12 cellular contexts compared by ENCODE assay signal in genomic region chr20:62624719-62625455, GRCh38. TPM values are rescaled to one million over a fixed set of nuclear protein-coding genes. Genes with fewer than 3 reads are reported as not detected.
DNase-seq lines count a peak whose midpoint lies in the region; TF ChIP-seq lines count a peak whose summit lies in the region.
"Had no signal": no experiment of that assay in that cellular context is flagged by ENCODE, and none has a peak within 500 bp of the region (broad histone marks: within the 10 kb centered on the region; RNA-seq: fewer than 3 reads in every experiment).

No MANE protein-coding gene starts in this region.

- H3K4me2 ChIP-seq in hepatocyte: no peak overlapping the region

- peaks cover 23% of the 10 kb centered on the region for H3K4me1 ChIP-seq in hepatocyte (ENCODE audit: insufficient read depth)
- peaks cover 32 to 77% (median 48%) of the 10 kb centered on the region in 6 donors for H3K4me1 ChIP-seq in spleen

- no peaks in the 10 kb centered on the region for H3K36me3 ChIP-seq in hepatocyte (replicated peaks; ENCODE audit: insufficient read depth, low read depth)
- H3K36me3 ChIP-seq in spleen: no peaks in the 10 kb centered on the region

- intact Hi-C loops in spleen (cut with DNase I; ENCODE audit: low total_unique reads): no loop called here

- H3K27me3 ChIP-seq in HL-60 (ENCODE audit: insufficient read depth, poor library complexity, severe bottlenecking): no peaks in the 10 kb centered on the region
- H3K27me3 ChIP-seq in hepatocyte: no peaks in the 10 kb centered on the region
- no peaks in the 10 kb centered on the region for H3K27me3 ChIP-seq in spleen (replicated peaks in 1 of 7)

- H3K79me2 ChIP-seq in hepatocyte: no peaks in the 10 kb centered on the region

- H3K9me2 ChIP-seq in hepatocyte (replicated peaks; ENCODE audit: insufficient read depth): no peaks in the 10 kb centered on the region

- WGBS in hepatocyte (ENCODE audit: low lambda C conversion rate, missing lambda C conversion rate): 91% methylated on average over 32 of the region's 32 CpGs
- WGBS in spleen, 5 donors: 60 to 80% (median 67%) methylated on average over 29 to 32 of the region's 32 CpGs

- no peaks in the 10 kb centered on the region for H4K20me1 ChIP-seq in hepatocyte (ENCODE audit: insufficient read depth, poor library complexity, severe bottlenecking)

- peak overlapping the region; percentile 89 for H3K27ac ChIP-seq in HL-60 (replicated peaks)
- H3K27ac ChIP-seq in hepatocyte: peak overlapping the region; percentile 94
- peak overlapping the region; percentile 80 to 98 (median 94) for H3K27ac ChIP-seq in spleen

- no peak overlapping the region for H3K4me3 ChIP-seq in HL-60 (replicated peaks; ENCODE audit: insufficient read depth, low read length)
- no peak overlapping the region for H3K4me3 ChIP-seq in hepatocyte
- peak overlapping the region in 2 of 8 donors; percentile 16 to 54 for H3K4me3 ChIP-seq in spleen

- no peaks in the 10 kb centered on the region for H3K9me3 ChIP-seq in hepatocyte (ENCODE audit: low read depth)
- H3K9me3 ChIP-seq in spleen: no peaks in the 10 kb centered on the region

- H2AFZ ChIP-seq in hepatocyte: no peak overlapping the region

- no peak for TF ChIP-seq POLR2A in spleen (IDR thresholded peaks at IDR 0.05)

- DNase-seq in HL-60 (ENCODE audit: low read depth in 1 of 2, low spot score in 1 of 2) (peak in 1 of 2 experiments; percentile 76), SKM-1 treated with dmso at 0.1 percent for 144 hours (lab: John Stamatoyannopoulos, UW; ENCODE audit: unreplicated experiment) (peak; percentile 22), hepatocyte (ENCODE audit: low spot score) (no peak), spleen (peak; percentile 88), NCI-H526 treated with DMSO at 0.1 percent for 48 hours (lab: John Stamatoyannopoulos, UW) (no peak), NCI-H2227 (lab: John Stamatoyannopoulos, UW; ENCODE audit: unreplicated experiment) (no peak), NCI-H446 (lab: John Stamatoyannopoulos, UW) (no peak)
- DNase-seq in stimulated activated CD4-positive, alpha-beta T cell treated with anti-CD3 and anti-CD28 coated beads, Interleukin-2, amount 100 ng/mL, for 48 hours: no peak
- DNase-seq: activated T-cell treated with anti-CD3 and anti-CD28 coated beads, Interleukin-2, amount 50 U/mL, for 1 hour; DND-41; effector CD8-positive, alpha-beta T cell; stimulated activated CD4-positive, alpha-beta T cell treated with anti-CD3 and anti-CD28 coated beads, Interleukin-15, amount 100 ng/mL, for 24 hours had no signal

- TF ChIP-seq CTCF in HL-60 (IDR thresholded peaks at IDR 0.05; ENCODE audit: insufficient read depth, low read length) (no peak), hepatocyte (IDR thresholded peaks at IDR 0.05; ENCODE audit: poor library complexity) (no peak), spleen (IDR thresholded peaks at IDR 0.05 in 8 of 11, conservative IDR thresholded peaks at IDR 0.05 in 3 of 11) (peak in 1 of 11 experiments; percentile 1)

RNA-seq across cellular contexts. Expression of gene SLCO4A1, which starts 17.4 kb away (rescaled TPM):
- 25.8 and 26.7 TPM in 2 replicates for total RNA-seq in hepatocyte
- 87.3 and 99.0 TPM in 2 replicates for polyA plus RNA-seq in hepatocyte
- 10 to 100 TPM in 2 of 7 donors, 1 to 10 TPM in 5; 2.9 to 16.3 (median 7.1) TPM for total RNA-seq in spleen
- polyA plus RNA-seq in spleen: 1 to 10 TPM; 4.7 to 7.7 (median 5.9) TPM

Comparison
In these comparisons a context has a peak if more than half of its experiments do, and no peak if none do; other contexts are left out.
1. DNase-seq: peak in SKM-1 treated with dmso at 0.1 percent for 144 hours (single experiment) and spleen (single experiment); none in hepatocyte (single experiment), NCI-H526 treated with DMSO at 0.1 percent for 48 hours (single experiment), stimulated activated CD4-positive, alpha-beta T cell treated with anti-CD3 and anti-CD28 coated beads, Interleukin-2, amount 100 ng/mL, for 48 hours (0 of 2), NCI-H2227 (single experiment) and NCI-H446 (0 of 2).
2. Peak in every context shown above with its lines, with median percentiles within 50 percentile points of each other: H3K27ac ChIP-seq.